ENCODE assay signal across 8 cellular contexts in genomic region chr3:123027292-123028232, GRCh38. TPM values are rescaled to one million over a fixed set of nuclear protein-coding genes. Genes with fewer than 3 reads are reported as not detected.
DNase-seq lines count a peak whose midpoint lies in the region; ATAC-seq and TF ChIP-seq lines count a peak whose summit lies in the region.

SEMA5B (minus strand) TSS chr3:123027763; CDS start chr3:122961263, 66,500 bp downstream.

- peaks cover 27% of the 10 kb centered on the region for H3K4me1 Mint-ChIP-seq in stimulated activated memory B cell treated with anti-CD40 and anti-IgM and Interleukin-4, amounts not matched to agents 10 μg/mL and 1 μg/mL and 100 μg/mL, for 72 hours

- in situ Hi-C loops in GM13977 (cut with MboI; ENCODE audit: low pct_unique_long_range_greater_than_20kb, low sequenced_read_pairs, unreplicated experiment), result loop anchor here (25.0 kb wide), 1 partner anchor 465 kb away; the partner anchor contains the start of genes DTX3L and PARP9

- no peaks in the 10 kb centered on the region for H3K36me3 Mint-ChIP-seq in stimulated activated memory B cell treated with anti-CD40 and anti-IgM and Interleukin-4, amounts not matched to agents 10 μg/mL and 1 μg/mL and 100 μg/mL, for 72 hours

- no peaks in the 10 kb centered on the region for H3K9me3 Mint-ChIP-seq in stimulated activated memory B cell treated with anti-CD40 and anti-IgM and Interleukin-4, amounts not matched to agents 10 μg/mL and 1 μg/mL and 100 μg/mL, for 72 hours

- ATAC-seq in stimulated activated memory B cell treated with anti-CD40 and anti-IgM and Interleukin-4, amounts not matched to agents 10 μg/mL and 1 μg/mL and 100 μg/mL, for 72 hours, result peak; percentile 52
- ATAC-seq in GM18867 (IDR thresholded peaks at IDR 0.05; ENCODE audit: unreplicated experiment), result no peak

- H3K4me3 ChIP-seq in AG09309 (ENCODE audit: control insufficient read depth, low read depth, low read length), result peak within 1 kb of the TSS; percentile 46

- TF ChIP-seq CTCF in AG09309 (IDR thresholded peaks at IDR 0.05; ENCODE audit: control insufficient read depth, insufficient read depth, low read depth, low read length, missing control alignments) (peak; percentile 17), GM13977 (IDR thresholded peaks at IDR 0.05; ENCODE audit: extremely low read depth, insufficient read depth, missing control alignments) (peak; percentile 64)

- DNase-seq in AG09309 (ENCODE audit: low read depth) (no peak), GM13977 (ENCODE audit: low spot score) (peak; percentile 73), RPMI7951 (ENCODE audit: low read depth) (peak; percentile 14), left kidney (ENCODE audit: low read depth, low spot score) (peak; percentile 93), SKM-1 (lab: John Stamatoyannopoulos, UW; ENCODE audit: unreplicated experiment) (no peak)
- peak; percentile 7 for DNase-seq in central memory CD4-positive, alpha-beta T cell

- peaks cover 48% of the 10 kb centered on the region for H3K27me3 Mint-ChIP-seq in stimulated activated memory B cell treated with anti-CD40 and anti-IgM and Interleukin-4, amounts not matched to agents 10 μg/mL and 1 μg/mL and 100 μg/mL, for 72 hours

- peak within 1 kb of the TSS; percentile 75 for H3K4me3 Mint-ChIP-seq in stimulated activated memory B cell treated with anti-CD40 and anti-IgM and Interleukin-4, amounts not matched to agents 10 μg/mL and 1 μg/mL and 100 μg/mL, for 72 hours

- no peak within 1 kb of the TSS for H3K27ac Mint-ChIP-seq in stimulated activated memory B cell treated with anti-CD40 and anti-IgM and Interleukin-4, amounts not matched to agents 10 μg/mL and 1 μg/mL and 100 μg/mL, for 72 hours

RNA-seq across cellular contexts. Expression of gene SEMA5B, which starts in this region (rescaled TPM):
- total RNA-seq in RPMI7951 (2014; rRNA removed; shearing (Covaris generic)), result not detected in 2 replicates

Comparison
In these comparisons a context has a peak if more than half of its experiments do, and no peak if none do; other contexts are left out.
1. Peak in DNase-seq in RPMI7951; RNA of the gene not detected or under 1 TPM.
2. DNase-seq: peak in GM13977 (single experiment), central memory CD4-positive, alpha-beta T cell (single experiment) and left kidney (single experiment); none in AG09309 (single experiment) and SKM-1 (single experiment).